13 cellular contexts compared by ENCODE assay signal in genomic region chr11:60184824-60185511, GRCh38.
DNase-seq lines count a peak whose midpoint lies in the region; ATAC-seq lines count a peak whose summit lies in the region.
"Had no signal": no experiment of that assay in that cellular context is flagged by ENCODE, and none has a peak within 500 bp of the region (broad histone marks: within the 10 kb centered on the region; RNA-seq: fewer than 3 reads in every experiment).

No MANE protein-coding gene starts in this region.

- DNase-seq in SIG-M5 (lab: John Stamatoyannopoulos, UW) (peak; percentile 87), pons (ENCODE audit: low spot score) (peak; percentile 83), retina (no peak), GOT3 (lab: John Stamatoyannopoulos, UW) (no peak)
- no peak for DNase-seq in stimulated activated naive CD4-positive, alpha-beta T cell (lab: John Stamatoyannopoulos, UW)
- DNase-seq: activated CD4-positive, alpha-beta memory T cell treated with anti-CD3 and anti-CD28 coated beads for 36 hours; activated naive CD4-positive, alpha-beta T cell treated with anti-CD3 and anti-CD28 coated beads, Interleukin-2, amount 10 ng/mL, durations not matched to agents 7 days and 5 days; CD4-positive, alpha-beta T cell; central memory CD4-positive, alpha-beta T cell; NCI-H774 had no signal

- ATAC-seq in GM18511 (IDR thresholded peaks at IDR 0.05; ENCODE audit: unreplicated experiment): peak; percentile 77
- peak; percentile 62 for ATAC-seq in HG02884 (IDR thresholded peaks at IDR 0.05; ENCODE audit: unreplicated experiment)
- ATAC-seq in HG03108 (IDR thresholded peaks at IDR 0.05; ENCODE audit: unreplicated experiment): no peak

Comparison
In these comparisons a context has a peak if more than half of its experiments do, and no peak if none do; other contexts are left out.
1. DNase-seq: peak in SIG-M5 (single experiment) and pons (single experiment); none in retina (single experiment), GOT3 (single experiment) and stimulated activated naive CD4-positive, alpha-beta T cell (0 of 6).